Comparison of ENCODE assay signal across 8 cellular contexts in genomic region chr9:125521462-125522327, GRCh38.
DNase-seq lines count a peak whose midpoint lies in the region; ATAC-seq and TF ChIP-seq lines count a peak whose summit lies in the region.

No MANE protein-coding gene starts in this region.

- no peaks in the 10 kb centered on the region for H3K9me3 Mint-ChIP-seq in CD14-positive monocyte
- H3K9me3 Mint-ChIP-seq in activated T-helper 17 cell treated with anti-CD3 and anti-CD28 coated beads, Interleukin-2, amount 50 U/mL, for 72 hours = no peaks in the 10 kb centered on the region

- peak overlapping the region in 1 of 2 donors; percentile 50 for H3K4me3 Mint-ChIP-seq in CD14-positive monocyte
- peak overlapping the region; percentile 69 for H3K4me3 Mint-ChIP-seq in activated T-helper 17 cell treated with anti-CD3 and anti-CD28 coated beads, Interleukin-2, amount 50 U/mL, for 72 hours

- DNase-seq in CD14-positive monocyte (ENCODE audit: low spot score) (no peak), left lobe of liver (ENCODE audit: low spot score) (no peak), DMS 273 treated with DMSO at 0.1 percent for 48 hours (lab: John Stamatoyannopoulos, UW) (no peak), NCI-H82 treated with DMSO at 0.1 percent for 48 hours (lab: John Stamatoyannopoulos, UW; ENCODE audit: unreplicated experiment) (no peak), NCI-H748 treated with DMSO at 0.1 percent for 48 hours (lab: John Stamatoyannopoulos, UW) (no peak)

- no peaks in the 10 kb centered on the region for H3K9me3 ChIP-seq in KOPT-K1 (ENCODE audit: insufficient read depth, low read length, poor library complexity, severe bottlenecking)

- peaks cover 23% of the 10 kb centered on the region for H3K4me1 Mint-ChIP-seq in CD14-positive monocyte
- peaks cover 38% of the 10 kb centered on the region for H3K4me1 Mint-ChIP-seq in activated T-helper 17 cell treated with anti-CD3 and anti-CD28 coated beads, Interleukin-2, amount 50 U/mL, for 72 hours

- intact Hi-C loops in CD14-positive monocyte (cut with micrococcal nuclease) = no loop called here

- H3K27ac ChIP-seq in KOPT-K1 (ENCODE audit: low read depth, low read length, poor library complexity, severe bottlenecking) = peak overlapping the region; percentile 52

- H3K27me3 Mint-ChIP-seq in CD14-positive monocyte (ENCODE audit: low read depth in 3 of 3) = no peaks in the 10 kb centered on the region
- no peaks in the 10 kb centered on the region for H3K27me3 Mint-ChIP-seq in activated T-helper 17 cell treated with anti-CD3 and anti-CD28 coated beads, Interleukin-2, amount 50 U/mL, for 72 hours

- ATAC-seq in activated T-helper 17 cell treated with anti-CD3 and anti-CD28 coated beads, Interleukin-2, amount 50 U/mL, for 72 hours (replicated peaks) = peak; percentile 98
- ATAC-seq in left lobe of liver (peak; percentile 30), HG02840 (IDR thresholded peaks at IDR 0.05; ENCODE audit: low FRiP score, unreplicated experiment) (no peak)

- TF ChIP-seq CTCF in CD14-positive monocyte (IDR thresholded peaks at IDR 0.05) = no peak

- peak overlapping the region in 6 of 7 donors; percentile 66 to 88 (median 76) for H3K27ac Mint-ChIP-seq in CD14-positive monocyte
- H3K27ac Mint-ChIP-seq in activated T-helper 17 cell treated with anti-CD3 and anti-CD28 coated beads, Interleukin-2, amount 50 U/mL, for 72 hours = peak overlapping the region; percentile 85

- peaks cover 32 to 36% of the 10 kb centered on the region in 2 donors for H3K36me3 Mint-ChIP-seq in CD14-positive monocyte
- H3K36me3 Mint-ChIP-seq in activated T-helper 17 cell treated with anti-CD3 and anti-CD28 coated beads, Interleukin-2, amount 50 U/mL, for 72 hours (ENCODE audit: low read depth) = peaks cover 7% of the 10 kb centered on the region

- no peaks in the 10 kb centered on the region for H3K36me3 ChIP-seq in KOPT-K1 (ENCODE audit: insufficient read depth, low read length)
